Comparison of ENCODE assay signal across 36 cellular contexts in the genomic region with DNA sequence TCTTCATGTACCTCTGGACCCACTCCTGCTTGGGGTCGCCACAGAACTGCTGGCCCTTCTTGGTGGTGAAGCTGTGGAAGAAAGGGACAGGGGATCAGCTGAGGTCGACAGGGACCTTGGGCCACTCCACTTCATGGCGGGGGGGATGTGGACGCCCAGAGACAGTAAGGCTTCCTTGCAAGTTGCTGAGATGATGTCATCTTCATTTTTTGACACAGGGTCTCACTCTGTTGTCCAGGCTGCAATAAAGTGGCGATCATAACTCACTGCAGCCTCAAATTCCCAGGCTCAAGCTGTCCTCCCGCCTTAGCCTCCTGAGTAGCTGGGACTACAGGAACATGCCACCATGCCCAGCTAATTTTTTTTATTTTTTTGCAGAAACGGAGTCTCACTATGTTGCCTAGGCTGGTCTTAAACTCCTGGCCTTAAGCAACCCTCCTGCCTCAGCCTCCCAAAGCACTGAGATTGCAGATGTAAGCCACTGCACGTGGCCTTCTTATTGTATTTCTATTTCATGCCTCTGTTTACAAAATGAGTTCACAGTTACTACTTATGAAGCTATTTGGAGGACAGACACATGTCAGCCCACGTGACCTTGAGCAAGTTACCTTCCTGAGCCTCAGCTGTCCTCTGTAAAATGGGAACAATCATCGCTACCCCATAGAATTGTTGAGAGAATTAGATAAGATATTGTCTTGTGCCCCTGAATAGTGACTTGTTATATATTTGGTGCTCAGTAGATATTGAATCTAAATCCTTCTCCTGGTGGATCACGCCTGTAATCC. TPM values are rescaled to one million over a fixed set of nuclear protein-coding genes. Genes with fewer than 3 reads are reported as not detected.
"Had no signal": no experiment of that assay in that cellular context is flagged by ENCODE, and none has a peak within 500 bp of the region (broad histone marks: within the 10 kb centered on the region; RNA-seq: fewer than 3 reads in every experiment).

No MANE protein-coding gene starts in this region.

- H3K27me3 ChIP-seq: pancreas, right atrium auricular region, thyroid gland, tibial nerve, upper lobe of left lung, vagina had no signal

- H3K27ac ChIP-seq: neutrophil, pancreas, prostate gland, right atrium auricular region, skin epidermis, spleen, stomach, thoracic aorta, thyroid gland, tibial nerve, upper lobe of left lung, vagina had no signal

- H3K9me3 ChIP-seq: pancreas, prostate gland, thyroid gland had no signal

- H3K4me1 Mint-ChIP-seq: naive B cell; nephron progenitor cell; neural crest cell; stimulated activated naive B cell treated with anti-CD40 and anti-IgM and Interleukin-4, amounts not matched to agents 10 μg/mL and 1 μg/mL and 100 μg/mL, for 72 hours had no signal

- FAIRE-seq: pancreas, urothelium cell line had no signal

- H3K27ac Mint-ChIP-seq: naive thymus-derived CD8-positive, alpha-beta T cell; natural killer cell treated with Interleukin-12 subunit alpha and Interleukin-12 subunit beta and Interleukin-15 and Interleukin-18, amount 100 ng/mL, for 72 hours; nephron progenitor cell; stimulated activated naive B cell treated with anti-CD40 and anti-IgM and Interleukin-4, amounts not matched to agents 10 μg/mL and 1 μg/mL and 100 μg/mL, for 72 hours; stimulated activated naive CD8-positive, alpha-beta T cell treated with anti-CD3 and anti-CD28 coated beads, Interleukin-15, Interleukin-2, amounts not matched to agents 100 ng/mL and 50 ng/mL, for 24 hours had no signal

- H3K36me3 Mint-ChIP-seq: stimulated activated naive B cell treated with anti-CD40 and anti-IgM and Interleukin-4, amounts not matched to agents 10 μg/mL and 1 μg/mL and 100 μg/mL, for 72 hours had no signal

- H3K4me3 Mint-ChIP-seq: naive B cell; naive thymus-derived CD8-positive, alpha-beta T cell; natural killer cell treated with Interleukin-12 subunit alpha and Interleukin-12 subunit beta and Interleukin-15 and Interleukin-18, amount 100 ng/mL, for 72 hours; nephron progenitor cell; neural crest cell; stimulated activated naive B cell treated with anti-CD40 and anti-IgM and Interleukin-4, amounts not matched to agents 10 μg/mL and 1 μg/mL and 100 μg/mL, for 72 hours; stimulated activated naive CD8-positive, alpha-beta T cell treated with anti-CD3 and anti-CD28 coated beads, Interleukin-15, Interleukin-2, amounts not matched to agents 100 ng/mL and 50 ng/mL, for 24 hours had no signal

- H3K4me2 ChIP-seq: smooth muscle cell had no signal

- H3K4me3 ChIP-seq: pancreas, prostate gland, right atrium auricular region, skin epidermis, smooth muscle cell, stomach, thoracic aorta, thyroid gland, tibial nerve, upper lobe of left lung, vagina had no signal

- H3K9me3 Mint-ChIP-seq: natural killer cell treated with Interleukin-12 subunit alpha and Interleukin-12 subunit beta and Interleukin-15 and Interleukin-18, amount 100 ng/mL, for 72 hours; stimulated activated naive CD8-positive, alpha-beta T cell treated with anti-CD3 and anti-CD28 coated beads, Interleukin-15, Interleukin-2, amounts not matched to agents 100 ng/mL and 50 ng/mL, for 24 hours had no signal

- ATAC-seq: naive thymus-derived CD8-positive, alpha-beta T cell; natural killer cell treated with Interleukin-12 subunit alpha and Interleukin-12 subunit beta and Interleukin-15 and Interleukin-18, amount 100 ng/mL, for 72 hours; pancreas; sciatic nerve; stimulated activated naive B cell treated with anti-CD40 and anti-IgM and Interleukin-4, amounts not matched to agents 10 μg/mL and 1 μg/mL and 100 μg/mL, for 72 hours had no signal

- H3K4me1 ChIP-seq: pancreas, prostate gland, right atrium auricular region, stomach, thyroid gland, upper lobe of left lung, vagina had no signal

- H3K36me3 ChIP-seq: neutrophil, pancreas, prostate gland, right atrium auricular region, spleen, stomach, thoracic aorta, thyroid gland, tibial nerve, upper lobe of left lung, vagina had no signal

- DNase-seq: naive B cell; naive thymus-derived CD8-positive, alpha-beta T cell; nephron progenitor cell; nucleus accumbens; pancreas; retina; spleen; stimulated activated CD4-positive, alpha-beta T cell treated with anti-CD3 and anti-CD28 coated beads, Interleukin-12 subunit alpha, Interleukin-12 subunit beta, amount 100 ng/mL, for 4 hours; stimulated activated CD4-positive, alpha-beta T cell treated with anti-CD3 and anti-CD28 coated beads, Interleukin-1b, Interleukin-23, amount 100 ng/mL, for 48 hours; stimulated activated CD4-positive, alpha-beta T cell treated with anti-CD3 and anti-CD28 coated beads, Interleukin-4, amount 100 ng/mL, for 1 hour; stimulated activated CD4-positive, alpha-beta T cell treated with anti-CD3 and anti-CD28 coated beads, Interleukin-4, amount 100 ng/mL, for 4 hours; stimulated activated CD8-positive, alpha-beta memory T cell treated with anti-CD3 and anti-CD28 coated beads, Interleukin-4, amount 100 ng/mL, for 48 hours; stimulated activated naive B cell treated with anti-CD40 and anti-IgM and Interleukin-4, amounts not matched to agents 10 μg/mL and 1 μg/mL and 100 μg/mL, for 72 hours; stimulated activated naive CD4-positive, alpha-beta T cell treated with Interleukin-2 at 50 U/mL for 16 hours; stomach; thyroid gland; trophoblast cell; upper lobe of left lung had no signal

RNA-seq across cellular contexts. Expression of a gene that starts 1.5 kb away (rescaled TPM):
- total RNA-seq: naive thymus-derived CD8-positive, alpha-beta T cell; neural crest cell; osteocyte; posterior vena cava; prostate gland; pulmonary artery endothelial cell; right atrium auricular region; smooth muscle cell; temporal lobe; thoracic aorta; thyroid gland; tibial nerve; ureter; vagina had no signal
- polyA plus RNA-seq: naive thymus-derived CD8-positive, alpha-beta T cell; pancreas; smooth muscle cell had no signal

RNA-seq across cellular contexts. Expression of a gene that starts 40.1 kb away (rescaled TPM):
- total RNA-seq: naive thymus-derived CD8-positive, alpha-beta T cell; natural killer cell treated with Interleukin-12 subunit alpha and Interleukin-12 subunit beta and Interleukin-15 and Interleukin-18, amount 100 ng/mL, for 72 hours; neural crest cell; osteocyte; pancreas; prostate gland; pulmonary artery endothelial cell; smooth muscle cell; spleen; stomach; temporal lobe; thoracic aorta; thyroid gland; vagina had no signal
- polyA plus RNA-seq: naive thymus-derived CD8-positive, alpha-beta T cell had no signal
